Comparison of ENCODE assay signal across 17 cellular contexts in genomic region chr3:73610493-73610892, GRCh38. TPM values are rescaled to one million over a fixed set of nuclear protein-coding genes. Genes with fewer than 3 reads are reported as not detected.
DNase-seq lines count a peak whose midpoint lies in the region; ATAC-seq and TF ChIP-seq lines count a peak whose summit lies in the region.
"Had no signal": no experiment of that assay in that cellular context is flagged by ENCODE, and none has a peak within 500 bp of the region (broad histone marks: within the 10 kb centered on the region; RNA-seq: fewer than 3 reads in every experiment).

No MANE protein-coding gene starts in this region.

- ATAC-seq in gastroesophageal sphincter (no peak), gastrocnemius medialis (no peak)
- ATAC-seq: Panc1 had no signal

- no peak for TF ChIP-seq POLR2A in gastroesophageal sphincter (IDR thresholded peaks at IDR 0.05)
- TF ChIP-seq POLR2A in gastrocnemius medialis (IDR thresholded peaks at IDR 0.05) = no peak

- DNase-seq in left ventricle myocardium inferior (no peak), cardiac septum (ENCODE audit: low spot score) (no peak), gastrocnemius medialis (no peak), HPDE6-E6E7 (ENCODE audit: extremely low spot score) (no peak), NCI-H2029 (lab: John Stamatoyannopoulos, UW) (no peak)
- DNase-seq in activated T-cell treated with anti-CD3 and anti-CD28 coated beads, Interleukin-2, amount 50 U/mL, for 48 hours = no peak
- DNase-seq: GDM1, NCI-H1105, NCI-H146, NCI-H2029 treated with DMSO at 0.1 percent for 48 hours, NCI-H2171, NCI-H524 treated with DMSO at 0.1 percent for 48 hours, NCI-H82 had no signal

- intact Hi-C loops in left ventricle myocardium inferior (cut with micrococcal nuclease) (no loop called here), cardiac septum (cut with DNase I) (no loop called here), gastrocnemius medialis (cut with DNase I; ENCODE audit: low total_unique reads) (no loop called here)

- in situ Hi-C loops in gastrocnemius medialis (cut with MboI; ENCODE audit: low sequenced_read_pairs in 4 of 4) = no loop called here

- WGBS in gastroesophageal sphincter (ENCODE audit: low coverage in 1 of 2), 2 donors = 7 to 21% methylated on average over 1 of the region's 1 CpG

- H3K9me3 ChIP-seq in left ventricle myocardium inferior (replicated peaks) = no peaks in the 10 kb centered on the region
- H3K9me3 ChIP-seq in gastroesophageal sphincter = no peaks in the 10 kb centered on the region
- no peaks in the 10 kb centered on the region for H3K9me3 ChIP-seq in gastrocnemius medialis

- H3K27me3 ChIP-seq in left ventricle myocardium inferior (ENCODE audit: low read depth) (no peaks in the 10 kb centered on the region), gastroesophageal sphincter (no peaks in the 10 kb centered on the region), gastrocnemius medialis (no peaks in the 10 kb centered on the region)

- TF ChIP-seq EP300 in gastroesophageal sphincter (IDR thresholded peaks at IDR 0.05) = no peak

- H3K4me1 ChIP-seq in left ventricle myocardium inferior = peaks cover 87% of the 10 kb centered on the region
- H3K4me1 ChIP-seq in gastroesophageal sphincter = peaks cover 34 to 99% (median 55%) of the 10 kb centered on the region in 3 donors
- H3K4me1 ChIP-seq in gastrocnemius medialis = peaks cover 82 to 93% of the 10 kb centered on the region in 2 donors

- H3K36me3 ChIP-seq in left ventricle myocardium inferior (peaks cover 3% of the 10 kb centered on the region), gastroesophageal sphincter (peaks cover 0 to 15% of the 10 kb centered on the region in 2 donors), gastrocnemius medialis (no peaks in the 10 kb centered on the region)

- H3K4me3 ChIP-seq in left ventricle myocardium inferior (no peak overlapping the region), gastroesophageal sphincter (no peak overlapping the region), gastrocnemius medialis (no peak overlapping the region)

- H3K27ac ChIP-seq in left ventricle myocardium inferior (replicated peaks) (peak overlapping the region; percentile 96), gastroesophageal sphincter (peak overlapping the region; percentile 15 to 97 (median 62)), gastrocnemius medialis (peak overlapping the region; percentile 79 to 94 (median 86))

- no peak for TF ChIP-seq CTCF in left ventricle myocardium inferior (IDR thresholded peaks at IDR 0.05; ENCODE audit: borderline replicate concordance)
- TF ChIP-seq CTCF in gastroesophageal sphincter (IDR thresholded peaks at IDR 0.05) = no peak
- no peak for TF ChIP-seq CTCF in gastrocnemius medialis (IDR thresholded peaks at IDR 0.05 in 4 of 5, conservative IDR thresholded peaks at IDR 0.05 in 1 of 5)

RNA-seq across cellular contexts. Expression of gene PDZRN3, which starts 14.2 kb away (rescaled TPM):
- 114 TPM for total RNA-seq in left ventricle myocardium inferior
- 66.0 TPM for total RNA-seq in cardiac septum
- 100 to 1,000 TPM; 227 to 305 (median 265) TPM for total RNA-seq in gastroesophageal sphincter
- 10 to 100 TPM in 3 of 4 donors, 1 to 10 TPM in 1; 9.1 to 30.3 (median 24.7) TPM for total RNA-seq in gastrocnemius medialis
- total RNA-seq: A172, B cell had no signal
